In the genomic region with DNA sequence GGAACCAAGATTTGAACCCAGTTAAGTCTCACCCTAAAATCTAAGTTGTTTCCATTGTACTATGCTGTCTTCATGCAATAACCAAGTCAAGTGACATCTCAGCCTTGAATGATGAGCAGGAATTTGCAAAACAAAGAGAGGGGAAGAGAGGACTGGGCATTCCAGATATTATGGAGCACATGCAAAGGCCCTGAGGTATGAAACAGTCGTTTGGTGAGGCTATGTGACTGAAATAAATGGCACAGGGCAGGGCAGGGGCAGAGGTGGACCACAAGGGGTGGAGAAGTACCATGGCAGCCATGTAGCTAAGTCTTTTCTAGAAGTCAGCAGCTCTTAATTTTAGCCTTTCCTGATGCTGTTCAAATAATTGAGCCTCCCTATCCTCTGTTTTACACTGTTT, we compare ENCODE assay signal across 31 cellular contexts.
"Had no signal": no experiment of that assay in that cellular context is flagged by ENCODE, and none has a peak within 500 bp of the region (broad histone marks: within the 10 kb centered on the region; RNA-seq: fewer than 3 reads in every experiment).

No MANE protein-coding gene starts in this region.

- H3K27me3 Mint-ChIP-seq: naive thymus-derived CD8-positive, alpha-beta T cell had no signal

- H3K79me2 ChIP-seq: hepatocyte, parathyroid adenoma had no signal

- H3K4me2 ChIP-seq: hepatocyte, neural progenitor cell had no signal

- H3K4me3 Mint-ChIP-seq: activated T-helper 1 cell treated with anti-CD3 and anti-CD28 coated beads, Interleukin-12 subunit alpha, Interleukin-12 subunit beta, Interleukin-2, Interleukin-4 antibody, amounts not matched to agents 30 ng/mL and 10 ng/mL and 1 ng/mL, durations not matched to agents 14 hours and 24 hours and 36 hours; mesothelial cell of epicardium; naive thymus-derived CD8-positive, alpha-beta T cell; neural progenitor cell had no signal

- H3K9me3 Mint-ChIP-seq: activated naive CD4-positive, alpha-beta T cell treated with anti-CD3 and anti-CD28 coated beads, Interleukin-2, amount 50 U/mL, for 72 hours; activated T-helper 1 cell treated with anti-CD3 and anti-CD28 coated beads, Interleukin-12 subunit alpha, Interleukin-12 subunit beta, Interleukin-2, Interleukin-4 antibody, amounts not matched to agents 30 ng/mL and 10 ng/mL and 1 ng/mL, durations not matched to agents 14 hours and 24 hours and 36 hours; mesothelial cell of epicardium; naive thymus-derived CD8-positive, alpha-beta T cell; neural progenitor cell had no signal

- H2AFZ ChIP-seq: hepatocyte, neural progenitor cell had no signal

- H3K9ac ChIP-seq: neural progenitor cell, parathyroid adenoma had no signal

- H3K27ac Mint-ChIP-seq: activated naive CD4-positive, alpha-beta T cell treated with anti-CD3 and anti-CD28 coated beads, Interleukin-2, amount 50 U/mL, for 72 hours; activated T-helper 1 cell treated with anti-CD3 and anti-CD28 coated beads, Interleukin-12 subunit alpha, Interleukin-12 subunit beta, Interleukin-2, Interleukin-4 antibody, amounts not matched to agents 30 ng/mL and 10 ng/mL and 1 ng/mL, durations not matched to agents 14 hours and 24 hours and 36 hours; mesothelial cell of epicardium; neural progenitor cell had no signal

- H3K27ac ChIP-seq: body of pancreas, coronary artery, dorsolateral prefrontal cortex, hepatocyte, neural progenitor cell, parathyroid adenoma, psoas muscle, right atrium auricular region, testis, VCaP had no signal

- H3K4me3 ChIP-seq: adrenal gland, body of pancreas, coronary artery, dorsolateral prefrontal cortex, gastrocnemius medialis, hepatocyte, neural progenitor cell, psoas muscle, right atrium auricular region, testis, upper lobe of left lung had no signal

- H3K27me3 ChIP-seq: adrenal gland, body of pancreas, dorsolateral prefrontal cortex, gastrocnemius medialis, hepatocyte, neural progenitor cell, right atrium auricular region, testis, upper lobe of left lung had no signal

- H3K36me3 ChIP-seq: adrenal gland, gastrocnemius medialis, neural progenitor cell, right atrium auricular region, upper lobe of left lung had no signal

- H3K9me3 ChIP-seq: adrenal gland, body of pancreas, gastrocnemius medialis, psoas muscle, right atrium auricular region, testis, upper lobe of left lung had no signal

- H3K36me3 Mint-ChIP-seq: activated naive CD4-positive, alpha-beta T cell treated with anti-CD3 and anti-CD28 coated beads, Interleukin-2, amount 50 U/mL, for 72 hours; mesothelial cell of epicardium; naive thymus-derived CD8-positive, alpha-beta T cell; neural progenitor cell had no signal

- ATAC-seq: activated naive CD4-positive, alpha-beta T cell treated with anti-CD3 and anti-CD28 coated beads, Interleukin-2, amount 50 U/mL, for 72 hours; body of pancreas; naive thymus-derived CD8-positive, alpha-beta T cell; psoas muscle; stimulated activated naive CD8-positive, alpha-beta T cell treated with anti-CD3 and anti-CD28 coated beads, Interleukin-15, Interleukin-2, amounts not matched to agents 100 U/mL and 50 U/mL, for 24 hours had no signal

- DNase-seq: activated CD4-positive, alpha-beta T cell treated with anti-CD3 and anti-CD28 coated beads for 4 hours; activated CD4-positive, alpha-beta T cell treated with anti-CD3 and anti-CD28 coated beads, Interleukin-2, amount 50 U/mL, for 4 hours; activated CD8-positive, alpha-beta memory T cell treated with anti-CD3 and anti-CD28 coated beads, Interleukin-2, amount 50 U/mL, for 4 hours; activated gamma-delta T cell; activated T-cell treated with anti-CD3 and anti-CD28 coated beads, Interleukin-2, amount 50 U/mL, for 1 hour; adrenal gland; aorta; body of pancreas; cerebellar nuclear complex; dorsolateral prefrontal cortex; effector memory CD4-positive, alpha-beta T cell; erythroblast; gastrocnemius medialis; islet precursor cell; left cardiac atrium; naive thymus-derived CD8-positive, alpha-beta T cell; occipital lobe; psoas muscle; stimulated activated CD4-positive, alpha-beta T cell treated with anti-CD3 and anti-CD28 coated beads, Interleukin-2, amount 100 ng/mL, for 48 hours; stimulated activated naive CD8-positive, alpha-beta T cell treated with anti-CD3 and anti-CD28 coated beads, Interleukin-15, Interleukin-2, amounts not matched to agents 100 U/mL and 50 U/mL, for 24 hours; testis; upper lobe of left lung had no signal
